In the genomic region with DNA sequence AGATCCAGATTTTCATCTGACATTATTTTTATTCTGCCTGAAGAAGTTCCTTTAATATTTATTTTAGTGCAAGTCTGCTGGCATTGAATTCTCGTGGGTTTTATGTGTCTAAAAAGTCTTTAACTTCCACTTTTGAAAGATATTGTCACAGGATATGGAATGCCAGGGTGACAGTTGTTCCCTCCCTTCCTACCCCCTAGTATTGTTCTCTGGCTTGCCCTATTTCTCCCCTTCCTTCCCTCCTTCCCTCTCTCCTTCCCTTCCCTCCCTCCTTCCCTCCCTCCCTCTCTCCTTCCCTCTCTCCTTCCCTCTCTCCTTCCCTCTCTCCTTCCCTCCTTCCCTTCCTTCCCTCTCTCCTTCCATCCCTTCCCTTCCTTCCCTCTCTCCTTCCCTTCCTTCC, we compare ENCODE assay signal across 29 cellular contexts. TPM values are rescaled to one million over a fixed set of nuclear protein-coding genes. Genes with fewer than 3 reads are reported as not detected.
"Had no signal": no experiment of that assay in that cellular context is flagged by ENCODE, and none has a peak within 500 bp of the region (broad histone marks: within the 10 kb centered on the region; RNA-seq: fewer than 3 reads in every experiment).

No MANE protein-coding gene starts in this region.

- H3K27ac ChIP-seq: stomach, suprapubic skin, testis, thoracic aorta, thyroid gland, tibial artery, tibial nerve, transverse colon, upper lobe of left lung, upper lobe of right lung, uterus, vagina had no signal

- H3K4me1 ChIP-seq: stomach, suprapubic skin, testis, tibial artery, tibial nerve, transverse colon, upper lobe of left lung, upper lobe of right lung, uterus, vagina had no signal

- H3K4me3 ChIP-seq: stomach, suprapubic skin, testis, thoracic aorta, thyroid gland, tibial artery, tibial nerve, transverse colon, upper lobe of left lung, upper lobe of right lung, uterus, vagina had no signal

- H3K9me3 ChIP-seq: suprapubic skin, testis, thyroid gland, transverse colon, upper lobe of left lung, upper lobe of right lung, uterus, vagina had no signal

- ATAC-seq: stimulated activated effector memory CD8-positive, alpha-beta T cell treated with anti-CD3 and anti-CD28 coated beads, Interleukin-12 subunit alpha, Interleukin-12 subunit beta, amount 100 ng/mL, for 72 hours; stimulated activated memory B cell treated with anti-CD40 and anti-IgM and Interleukin-4, amounts not matched to agents 10 μg/mL and 1 μg/mL and 100 μg/mL, for 72 hours; stimulated activated naive B cell treated with anti-CD40 and anti-IgM and Interleukin-4, amounts not matched to agents 10 μg/mL and 1 μg/mL and 100 μg/mL, for 72 hours; stimulated activated naive CD8-positive, alpha-beta T cell treated with anti-CD3 and anti-CD28 coated beads, Interleukin-15, amount 100 ng/mL, for 72 hours; stimulated activated naive CD8-positive, alpha-beta T cell treated with anti-CD3 and anti-CD28 coated beads, Interleukin-15, Interleukin-2, amounts not matched to agents 100 U/mL and 50 U/mL, for 24 hours; upper lobe of right lung had no signal

- DNase-seq: stimulated activated CD4-positive, alpha-beta T cell treated with anti-CD3 and anti-CD28 coated beads, Interleukin-2, amount 100 ng/mL, for 48 hours; stimulated activated CD4-positive, alpha-beta T cell treated with anti-CD3 and anti-CD28 coated beads, Interleukin-4, amount 100 ng/mL, for 1 hour; stimulated activated CD4-positive, alpha-beta T cell treated with anti-CD3 and anti-CD28 coated beads, Interleukin-4, amount 100 ng/mL, for 24 hours; stimulated activated CD4-positive, alpha-beta T cell treated with anti-CD3 and anti-CD28 coated beads, Interleukin-4, amount 100 ng/mL, for 4 hours; stimulated activated CD8-positive, alpha-beta memory T cell treated with anti-CD3 and anti-CD28 coated beads, Interleukin-4, amount 100 ng/mL, for 48 hours; stimulated activated naive B cell treated with anti-CD40 and anti-IgM and Interleukin-4, amounts not matched to agents 10 μg/mL and 1 μg/mL and 100 μg/mL, for 72 hours; stimulated activated naive CD4-positive, alpha-beta T cell; stimulated activated naive CD4-positive, alpha-beta T cell treated with Interleukin-2 at 50 U/mL for 16 hours; stimulated activated naive CD8-positive, alpha-beta T cell treated with anti-CD3 and anti-CD28 coated beads, Interleukin-15, amount 100 ng/mL, for 72 hours; stimulated activated naive CD8-positive, alpha-beta T cell treated with anti-CD3 and anti-CD28 coated beads, Interleukin-15, Interleukin-2, amounts not matched to agents 100 U/mL and 50 U/mL, for 24 hours; stomach; substantia nigra; testis; thyroid gland; tibial artery; transverse colon; trophoblast cell; upper lobe of left lung; upper lobe of right lung; uterus had no signal

- H3K27me3 ChIP-seq: stomach, suprapubic skin, testis, thyroid gland, tibial artery, tibial nerve, transverse colon, upper lobe of left lung, upper lobe of right lung, uterus, vagina had no signal

- H3K36me3 ChIP-seq: stomach, suprapubic skin, thoracic aorta, thyroid gland, tibial artery, tibial nerve, transverse colon, upper lobe of left lung, upper lobe of right lung, uterus, vagina had no signal

- FAIRE-seq: urothelium cell line had no signal

RNA-seq across cellular contexts. Expression of a gene that starts 14.9 kb away (rescaled TPM):
- total RNA-seq: stomach, transverse colon, ureter, urinary bladder had no signal

RNA-seq across cellular contexts. Expression of a gene that starts 29.9 kb away (rescaled TPM):
- total RNA-seq: suprapubic skin, transverse colon, upper lobe of right lung, vagina had no signal
- polyA plus RNA-seq: stomach had no signal
